ENCODE assay signal across 20 cellular contexts in genomic region chr3:156334841-156335545, GRCh38.
A peak's percentile ranks its signal among the peaks of the same experiment; 100 is the strongest.
DNase-seq lines count a peak whose midpoint lies in the region; ATAC-seq, FAIRE-seq and TF ChIP-seq lines count a peak whose summit lies in the region.
"Had no signal": no experiment of that assay in that cellular context is flagged by ENCODE, and none has a peak within 500 bp of the region (broad histone marks: within the 10 kb centered on the region; RNA-seq: fewer than 3 reads in every experiment).

No MANE protein-coding gene starts in this region.

- H3K4me1 ChIP-seq in colonic mucosa (no peaks in the 10 kb centered on the region), mucosa of descending colon (ENCODE audit: low read depth) (no peaks in the 10 kb centered on the region), kidney (ENCODE audit: control insufficient read depth in 1 of 2, insufficient read depth in 1 of 2, low read depth in 1 of 2, low read length in 2 of 2) (no peaks in the 10 kb centered on the region)
- H3K4me1 ChIP-seq: upper lobe of right lung had no signal

- intact Hi-C loops in colonic mucosa (cut with DNase I) = no loop called here
- intact Hi-C loops in mucosa of descending colon (cut with DNase I, micrococcal nuclease) = no loop called here
- intact Hi-C loops in kidney (cut with DNase I) = no loop called here

- no peaks in the 10 kb centered on the region for H3K36me3 ChIP-seq in colonic mucosa
- H3K36me3 ChIP-seq in mucosa of descending colon (ENCODE audit: low read depth) = no peaks in the 10 kb centered on the region
- no peaks in the 10 kb centered on the region for H3K36me3 ChIP-seq in kidney (ENCODE audit: control insufficient read depth in 1 of 2, insufficient read depth in 2 of 2, low read length in 2 of 2)
- H3K36me3 ChIP-seq: upper lobe of right lung had no signal

- peak; percentile 37 for DNase-seq in D721Med (ENCODE audit: insufficient read length, low spot score)
- DNase-seq in NCI-H2227 (lab: John Stamatoyannopoulos, UW; ENCODE audit: unreplicated experiment) = peak; percentile 46
- DNase-seq in colonic mucosa = peak; percentile 30
- peak in 1 of 3 donors; percentile 48 for DNase-seq in mucosa of descending colon
- no peak for DNase-seq in stimulated activated naive CD4-positive, alpha-beta T cell (lab: John Stamatoyannopoulos, UW)
- no peak for DNase-seq in kidney
- no peak for DNase-seq in activated CD4-positive, alpha-beta T cell treated with anti-CD3 and anti-CD28 coated beads, Interleukin-2, amount 50 U/mL, for 4 hours
- DNase-seq in HuH-7.5 (ENCODE audit: low spot score) = no peak
- DNase-seq: ACHN; activated CD4-positive, alpha-beta T cell treated with anti-CD3 and anti-CD28 coated beads, Interleukin-2, amount 10 ng/mL, durations not matched to agents 24 days and 14 days; activated naive CD4-positive, alpha-beta T cell treated with anti-CD3 and anti-CD28 coated beads, Interleukin-2, amount 10 ng/mL, durations not matched to agents 7 days and 5 days; amniotic stem cell; EL; KBM-7; NCI-H1436; NCI-H524 treated with DMSO at 0.1 percent for 48 hours; stimulated activated CD4-positive, alpha-beta T cell treated with anti-CD3 and anti-CD28 coated beads, Interleukin-1b, Interleukin-23, amount 100 ng/mL, for 48 hours; substantia nigra; upper lobe of right lung had no signal

- H3K27me3 ChIP-seq in colonic mucosa = no peaks in the 10 kb centered on the region
- H3K27me3 ChIP-seq: upper lobe of right lung had no signal

- no peak overlapping the region for H3K9ac ChIP-seq in colonic mucosa (ENCODE audit: low read depth in 2 of 2, low read length in 2 of 2)
- no peak overlapping the region for H3K9ac ChIP-seq in kidney (ENCODE audit: low read length in 2 of 2)

- H3K27ac ChIP-seq in colonic mucosa = no peak overlapping the region
- H3K27ac ChIP-seq in kidney (ENCODE audit: low read depth in 2 of 2, low read length in 2 of 2) = no peak overlapping the region
- H3K27ac ChIP-seq: upper lobe of right lung had no signal

- H3K4me3 ChIP-seq in colonic mucosa (no peak overlapping the region), mucosa of descending colon (no peak overlapping the region), kidney (ENCODE audit: low read length in 2 of 2) (no peak overlapping the region)
- H3K4me3 ChIP-seq: upper lobe of right lung had no signal

- H3K9me3 ChIP-seq in colonic mucosa = no peaks in the 10 kb centered on the region
- H3K9me3 ChIP-seq in mucosa of descending colon = no peaks in the 10 kb centered on the region
- no peaks in the 10 kb centered on the region for H3K9me3 ChIP-seq in kidney (ENCODE audit: control insufficient read depth in 1 of 2, low read length in 2 of 2)
- H3K9me3 ChIP-seq: upper lobe of right lung had no signal

- peak; percentile 97 for FAIRE-seq in D721Med (lab: Jason Lieb, UNC)
- FAIRE-seq in kidney (lab: Jason Lieb, UNC) = no peak
- FAIRE-seq: endometrium had no signal

- ATAC-seq in mucosa of descending colon = peak; percentile 99
- ATAC-seq: upper lobe of right lung had no signal

- TF ChIP-seq CTCF in D721Med (IDR thresholded peaks at IDR 0.05; ENCODE audit: insufficient read depth, missing control alignments) (no peak), colonic mucosa (IDR thresholded peaks at IDR 0.05) (no peak), mucosa of descending colon (IDR thresholded peaks at IDR 0.05) (no peak), kidney (IDR thresholded peaks at IDR 0.05; ENCODE audit: borderline replicate concordance, extremely low read depth, insufficient read depth) (no peak)

Comparison
In these comparisons a context has a peak if more than half of its experiments do, and no peak if none do; other contexts are left out.
1. DNase-seq: peak in D721Med (single experiment), NCI-H2227 (single experiment) and colonic mucosa (single experiment); none in stimulated activated naive CD4-positive, alpha-beta T cell (0 of 6), kidney (single experiment), activated CD4-positive, alpha-beta T cell treated with anti-CD3 and anti-CD28 coated beads, Interleukin-2, amount 50 U/mL, for 4 hours (0 of 2) and HuH-7.5 (single experiment).